In genomic region chr16:57194512-57194911, GRCh38 we compare ENCODE assay signal across 9 cellular contexts. TPM values are rescaled to one million over a fixed set of nuclear protein-coding genes. Genes with fewer than 3 reads are reported as not detected.
DNase-seq lines count a peak whose midpoint lies in the region; ATAC-seq and TF ChIP-seq lines count a peak whose summit lies in the region.
"Had no signal": no experiment of that assay in that cellular context is flagged by ENCODE, and none has a peak within 500 bp of the region (broad histone marks: within the 10 kb centered on the region; RNA-seq: fewer than 3 reads in every experiment).

No MANE protein-coding gene starts in this region.

- H3K9me3 ChIP-seq in smooth muscle cell (replicated peaks; ENCODE audit: low read depth) (no peaks in the 10 kb centered on the region), gastrocnemius medialis (no peaks in the 10 kb centered on the region)

- in situ Hi-C loops in gastrocnemius medialis (cut with MboI; ENCODE audit: low sequenced_read_pairs in 4 of 4), result no loop called here

- peak overlapping the region; percentile 95 for H3K27ac ChIP-seq in smooth muscle cell (ENCODE audit: low read depth)
- H3K27ac ChIP-seq in gastrocnemius medialis, result no peak overlapping the region

- peak; percentile 4 for DNase-seq in NCI-H510A treated with DMSO at 0.1 percent for 48 hours (lab: John Stamatoyannopoulos, UW)
- DNase-seq in NCI-H510A (lab: John Stamatoyannopoulos, UW), result no peak
- peak; percentile 75 to 76 for DNase-seq in SHP77 (lab: John Stamatoyannopoulos, UW)
- DNase-seq in fibroblast of the conjunctiva (ENCODE audit: low read depth), result peak; percentile 84
- no peak for DNase-seq in smooth muscle cell (lab: John Stamatoyannopoulos, UW; ENCODE audit: unreplicated experiment)
- DNase-seq in stimulated activated CD4-positive, alpha-beta T cell treated with anti-CD3 and anti-CD28 coated beads, Interleukin-2, amount 100 ng/mL, for 24 hours, result no peak
- DNase-seq in OCI-M2 (lab: John Stamatoyannopoulos, UW; ENCODE audit: unreplicated experiment), result no peak
- no peak for DNase-seq in gastrocnemius medialis

- no peak for TF ChIP-seq CTCF in smooth muscle cell (IDR thresholded peaks at IDR 0.05; ENCODE audit: borderline replicate concordance, insufficient read depth, poor library complexity, severe bottlenecking)
- TF ChIP-seq CTCF in gastrocnemius medialis (IDR thresholded peaks at IDR 0.05 in 4 of 5, conservative IDR thresholded peaks at IDR 0.05 in 1 of 5), result no peak

- H3K36me3 ChIP-seq in smooth muscle cell (ENCODE audit: low read depth) (no peaks in the 10 kb centered on the region), gastrocnemius medialis (no peaks in the 10 kb centered on the region)

- H3K4me3 ChIP-seq in smooth muscle cell, result peak overlapping the region; percentile 6
- H3K4me3 ChIP-seq in gastrocnemius medialis, result no peak overlapping the region
- H3K4me3 ChIP-seq: K562 had no signal

- H3K4me1 ChIP-seq in smooth muscle cell (ENCODE audit: low read depth), result peaks cover 33% of the 10 kb centered on the region
- H3K4me1 ChIP-seq in gastrocnemius medialis, result peaks cover 10 to 13% of the 10 kb centered on the region in 2 donors

- H3K4me2 ChIP-seq in smooth muscle cell, result peak overlapping the region; percentile 79

- intact Hi-C loops in gastrocnemius medialis (cut with DNase I; ENCODE audit: low total_unique reads), result no loop called here

- peaks cover 90% of the 10 kb centered on the region for H3K79me2 ChIP-seq in smooth muscle cell (ENCODE audit: low read depth)

- H4K20me1 ChIP-seq in smooth muscle cell (ENCODE audit: low read depth), result peaks cover 33% of the 10 kb centered on the region

- peaks cover 29% of the 10 kb centered on the region for H3F3A ChIP-seq in smooth muscle cell (ENCODE audit: low read depth)

- no peak overlapping the region for H2AFZ ChIP-seq in smooth muscle cell (ENCODE audit: low read depth)

- H3K9ac ChIP-seq in smooth muscle cell (ENCODE audit: low read depth), result peak overlapping the region; percentile 86

- no peak for TF ChIP-seq POLR2A in gastrocnemius medialis (IDR thresholded peaks at IDR 0.05)

- H3K27me3 ChIP-seq in smooth muscle cell (ENCODE audit: low read depth) (no peaks in the 10 kb centered on the region), gastrocnemius medialis (no peaks in the 10 kb centered on the region)

- no peak for ATAC-seq in gastrocnemius medialis
- ATAC-seq: K562 had no signal

RNA-seq across cellular contexts. Expression of gene RSPRY1, which starts 8.4 kb away (rescaled TPM):
- 57.1 and 58.0 TPM in 2 replicates for total RNA-seq in smooth muscle cell
- 42.0 and 43.5 TPM in 2 replicates for polyA plus RNA-seq in smooth muscle cell
- total RNA-seq in gastrocnemius medialis, result 10 to 100 TPM; 15.4 to 24.1 (median 20.7) TPM

RNA-seq across cellular contexts. Expression of gene PSME3IP1, which starts 8.7 kb away (rescaled TPM):
- total RNA-seq in smooth muscle cell, result 68.7 and 104 TPM in 2 replicates
- polyA plus RNA-seq in smooth muscle cell, result 58.1 and 82.1 TPM in 2 replicates
- 10 to 100 TPM; 43.8 to 57.6 (median 53.4) TPM for total RNA-seq in gastrocnemius medialis

RNA-seq across cellular contexts. Expression of gene ARL2BP, which starts 50.5 kb away (rescaled TPM):
- total RNA-seq in smooth muscle cell (78.1 and 85.6 TPM in 2 replicates), gastrocnemius medialis (10 to 100 TPM; 25.5 to 52.6 (median 44.5) TPM)
- 68.9 and 88.0 TPM in 2 replicates for polyA plus RNA-seq in smooth muscle cell

Comparison
In these comparisons a context has a peak if more than half of its experiments do, and no peak if none do; other contexts are left out.
1. DNase-seq: peak in NCI-H510A treated with DMSO at 0.1 percent for 48 hours (single experiment), SHP77 (2 of 2) and fibroblast of the conjunctiva (single experiment); none in NCI-H510A (single experiment), smooth muscle cell (single experiment), stimulated activated CD4-positive, alpha-beta T cell treated with anti-CD3 and anti-CD28 coated beads, Interleukin-2, amount 100 ng/mL, for 24 hours (0 of 2), OCI-M2 (single experiment) and gastrocnemius medialis (0 of 2).